In genomic region chr20:23831961-23832360, GRCh38 we compare ENCODE assay signal across 10 cellular contexts. TPM values are rescaled to one million over a fixed set of nuclear protein-coding genes. Genes with fewer than 3 reads are reported as not detected.
"Had no signal": no experiment of that assay in that cellular context is flagged by ENCODE, and none has a peak within 500 bp of the region (broad histone marks: within the 10 kb centered on the region; RNA-seq: fewer than 3 reads in every experiment).

No MANE protein-coding gene starts in this region.

RNA-seq across cellular contexts. Expression of gene CST2, which starts 5.4 kb away (rescaled TPM):
- total RNA-seq: activated T-helper 2 cell treated with anti-CD3 and anti-CD28 coated beads, Interferon-gamma antibody, Interleukin-2, Interleukin-4, amounts not matched to agents 10 μg/mL and 5 μg/mL and 100 μg/mL, durations not matched to agents 14 hours and 24 hours and 36 hours; dermis blood vessel endothelial cell; gastrocnemius medialis; left cardiac atrium; lower lobe of right lung; mucosa of descending colon; natural killer cell; progenitor cell of endocrine pancreas; spleen; transverse colon had no signal

RNA-seq across cellular contexts. Expression of gene CST5, which starts 47.6 kb away (rescaled TPM):
- total RNA-seq: activated T-helper 2 cell treated with anti-CD3 and anti-CD28 coated beads, Interferon-gamma antibody, Interleukin-2, Interleukin-4, amounts not matched to agents 10 μg/mL and 5 μg/mL and 100 μg/mL, durations not matched to agents 14 hours and 24 hours and 36 hours; dermis blood vessel endothelial cell; gastrocnemius medialis; left cardiac atrium; lower lobe of right lung; mucosa of descending colon; natural killer cell; progenitor cell of endocrine pancreas; spleen; transverse colon had no signal
- polyA plus RNA-seq: spleen had no signal
